ENCODE assay signal across 8 cellular contexts in genomic region chr11:10455637-10456487, GRCh38. TPM values are rescaled to one million over a fixed set of nuclear protein-coding genes. Genes with fewer than 3 reads are reported as not detected.
A peak's percentile ranks its signal among the peaks of the same experiment; 100 is the strongest.
DNase-seq lines count a peak whose midpoint lies in the region; ATAC-seq and TF ChIP-seq lines count a peak whose summit lies in the region.

No MANE protein-coding gene starts in this region.

- POLR2A ChIA-PET in AG04450 (lab: Yijun Ruan, JAX), result interaction anchor here (0.6 to 3.2 kb wide), 14 partner anchors 8 to 273 kb away, joined by 3 to 11 read pairs (median 4); partner anchors contain the start of genes ADM and RNF141

- peaks cover 79% of the 10 kb centered on the region for H3K4me1 ChIP-seq in mononuclear cell (ENCODE audit: insufficient read depth, low read length)

- H3K9me3 Mint-ChIP-seq in activated CD4-positive, alpha-beta T cell treated with anti-CD3 and anti-CD28 coated beads, Interleukin-2, amount 10 ng/mL, durations not matched to agents 24 days and 14 days, result no peaks in the 10 kb centered on the region

- peak; percentile 61 for ATAC-seq in GM18867 (IDR thresholded peaks at IDR 0.05; ENCODE audit: unreplicated experiment)
- peak; percentile 50 for ATAC-seq in HG03064 (IDR thresholded peaks at IDR 0.05; ENCODE audit: low read depth, unreplicated experiment)

- peak overlapping the region; percentile 96 for H3K4me3 Mint-ChIP-seq in activated CD4-positive, alpha-beta T cell treated with anti-CD3 and anti-CD28 coated beads, Interleukin-2, amount 10 ng/mL, durations not matched to agents 24 days and 14 days

- CTCF ChIA-PET in AG04450 (lab: Charles Lee), result interaction anchor here (0.6 to 1.2 kb wide), 5 partner anchors 50 to 333 kb away, joined by 3 to 5 read pairs (median 3); partner anchors contain the start of gene RNF141

- intact Hi-C loops in activated CD4-positive, alpha-beta T cell treated with anti-CD3 and anti-CD28 coated beads, Interleukin-2, amount 10 ng/mL, durations not matched to agents 24 days and 14 days (cut with micrococcal nuclease), result loop anchor here (1.0 to 10.0 kb wide), 11 partner anchors 14 to 1771 kb away; partner anchors contain the start of genes EIF4G2, RPL27A, TRIM66 and ZBED5

- H3K27ac ChIP-seq in AG04450 (ENCODE audit: low read depth, low read length), result peak overlapping the region; percentile 98

- H3K4me1 Mint-ChIP-seq in activated CD4-positive, alpha-beta T cell treated with anti-CD3 and anti-CD28 coated beads, Interleukin-2, amount 10 ng/mL, durations not matched to agents 24 days and 14 days, result peaks cover 69% of the 10 kb centered on the region

- peak overlapping the region; percentile 94 for H3K27ac Mint-ChIP-seq in activated CD4-positive, alpha-beta T cell treated with anti-CD3 and anti-CD28 coated beads, Interleukin-2, amount 10 ng/mL, durations not matched to agents 24 days and 14 days

- peak; percentile 61 for DNase-seq in AG04450 (ENCODE audit: low read depth, low spot score)
- DNase-seq in NCI-H2227 treated with DMSO at 0.1 percent for 48 hours (lab: John Stamatoyannopoulos, UW), result peak; percentile 44
- DNase-seq in activated CD4-positive, alpha-beta T cell treated with anti-CD3 and anti-CD28 coated beads, Interleukin-2, amount 10 ng/mL, durations not matched to agents 24 days and 14 days, result peak; percentile 92
- peak; percentile 52 for DNase-seq in dermis blood vessel endothelial cell
- peak; percentile 28 to 47 for DNase-seq in stimulated activated CD8-positive, alpha-beta memory T cell treated with anti-CD3 and anti-CD28 coated beads, Interleukin-4, amount 100 ng/mL, for 1 hour (ENCODE audit: low read depth in 2 of 2, low spot score in 1 of 2)

- peaks cover 8% of the 10 kb centered on the region for H3K27me3 Mint-ChIP-seq in activated CD4-positive, alpha-beta T cell treated with anti-CD3 and anti-CD28 coated beads, Interleukin-2, amount 10 ng/mL, durations not matched to agents 24 days and 14 days

- H3K27me3 ChIP-seq in AG04450 (ENCODE audit: control insufficient read depth, insufficient read depth, low read length) (no peaks in the 10 kb centered on the region), mononuclear cell (ENCODE audit: insufficient read depth, low read length) (no peaks in the 10 kb centered on the region)

- no peaks in the 10 kb centered on the region; the same call in 1 of the 2 replicates for H3K9me3 ChIP-seq in AG04450 (ENCODE audit: control insufficient read depth, insufficient read depth, low read length)
- no peaks in the 10 kb centered on the region for H3K9me3 ChIP-seq in mononuclear cell (ENCODE audit: low read depth, low read length)

- no peak for TF ChIP-seq CTCF in AG04450 (IDR thresholded peaks at IDR 0.05; ENCODE audit: low read depth, low read length)

- peaks cover 7% of the 10 kb centered on the region for H3K36me3 Mint-ChIP-seq in activated CD4-positive, alpha-beta T cell treated with anti-CD3 and anti-CD28 coated beads, Interleukin-2, amount 10 ng/mL, durations not matched to agents 24 days and 14 days (ENCODE audit: low read depth)

- peak overlapping the region; percentile 66 for H3K4me3 ChIP-seq in AG04450 (ENCODE audit: low read depth, low read length)
- peak overlapping the region; percentile 49 for H3K4me3 ChIP-seq in mononuclear cell (ENCODE audit: low read length)

RNA-seq across cellular contexts. Expression of gene AMPD3, which starts 0.8 kb away (rescaled TPM):
- 19.6 and 22.2 TPM in 2 replicates for polyA plus RNA-seq in AG04450 (2011; rRNA removed)
- 30.9 and 50.1 TPM in 2 replicates for polyA minus RNA-seq in AG04450 (2011; rRNA and poly(A)+ RNA removed)
- 14.5 and 18.3 TPM in 2 replicates for total RNA-seq in activated CD4-positive, alpha-beta T cell treated with anti-CD3 and anti-CD28 coated beads, Interleukin-2, amount 10 ng/mL, durations not matched to agents 24 days and 14 days
- 1.0 and 2.3 TPM in 2 replicates for total RNA-seq in dermis blood vessel endothelial cell
- 20.1 TPM for total RNA-seq in mononuclear cell

Comparison
In these comparisons a context has a peak if more than half of its experiments do, and no peak if none do; other contexts are left out.
1. Peak in every context shown above with its lines: DNase-seq, ATAC-seq, H3K4me3 ChIP-seq and H3K27ac ChIP-seq.
2. DNase-seq: peak in every context shown above with its lines; median percentile 92 in activated CD4-positive, alpha-beta T cell treated with anti-CD3 and anti-CD28 coated beads, Interleukin-2, amount 10 ng/mL, durations not matched to agents 24 days and 14 days; 61 in AG04450; 52 in dermis blood vessel endothelial cell; 44 in NCI-H2227 treated with DMSO at 0.1 percent for 48 hours; 38 in stimulated activated CD8-positive, alpha-beta memory T cell treated with anti-CD3 and anti-CD28 coated beads, Interleukin-4, amount 100 ng/mL, for 1 hour.